Comparison of ENCODE assay signal across 15 cellular contexts in the genomic region with DNA sequence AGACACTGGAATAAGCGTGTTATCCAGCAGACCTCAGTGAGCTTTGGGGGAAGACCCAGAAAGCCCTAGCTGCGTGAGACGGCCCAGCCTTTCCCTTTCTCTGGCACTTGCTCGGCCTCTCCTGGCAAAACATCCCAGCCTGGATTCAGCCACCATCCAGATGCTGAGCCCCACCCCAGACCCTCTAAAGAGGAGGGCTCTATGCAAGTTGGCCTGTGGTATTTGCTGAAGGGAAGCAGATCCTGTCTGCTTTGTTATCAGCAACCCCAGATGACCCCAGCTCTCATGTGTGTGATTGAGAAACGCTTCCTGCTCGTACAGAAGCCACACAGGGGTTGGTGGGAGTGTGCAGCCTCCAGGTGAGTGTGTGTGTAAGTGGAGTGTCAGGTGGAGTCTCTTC.
DNase-seq lines count a peak whose midpoint lies in the region; ATAC-seq and TF ChIP-seq lines count a peak whose summit lies in the region.
"Had no signal": no experiment of that assay in that cellular context is flagged by ENCODE, and none has a peak within 500 bp of the region (broad histone marks: within the 10 kb centered on the region; RNA-seq: fewer than 3 reads in every experiment).

No MANE protein-coding gene starts in this region.

- peaks cover 6% of the 10 kb centered on the region for H3K27me3 Mint-ChIP-seq in chondrocyte (ENCODE audit: low read depth)
- H3K27me3 Mint-ChIP-seq: activated B cell treated with CpG ODN at 0.5 μM for 24 hours had no signal

- no peak for TF ChIP-seq CTCF in chondrocyte (IDR thresholded peaks at IDR 0.05)

- peak; percentile 45 to 66 for ATAC-seq in left cardiac atrium
- peak; percentile 29 for ATAC-seq in stimulated activated effector memory CD8-positive, alpha-beta T cell treated with anti-CD3 and anti-CD28 coated beads, Interleukin-12 subunit alpha, Interleukin-12 subunit beta, amount 100 ng/mL, for 72 hours
- ATAC-seq: activated CD8-positive, alpha-beta memory T cell treated with anti-CD3 and anti-CD28 coated beads, Interleukin-2, amount 10 ng/mL, durations not matched to agents 7 days and 5 days; body of pancreas had no signal

- DNase-seq in SKM-1 treated with dmso at 0.1 percent for 144 hours (lab: John Stamatoyannopoulos, UW; ENCODE audit: unreplicated experiment), result peak; percentile 15
- no peak for DNase-seq in SKM-1 (lab: John Stamatoyannopoulos, UW; ENCODE audit: unreplicated experiment)
- DNase-seq in SK-N-DZ (ENCODE audit: low spot score), result peak; percentile 39
- DNase-seq in left cardiac atrium, result no peak
- DNase-seq in stimulated activated effector memory CD8-positive, alpha-beta T cell treated with anti-CD3 and anti-CD28 coated beads, Interleukin-12 subunit alpha, Interleukin-12 subunit beta, amount 100 ng/mL, for 72 hours (ENCODE audit: low spot score in 2 of 2), result no peak
- no peak for DNase-seq in chondrocyte (ENCODE audit: low spot score)
- DNase-seq in T-helper 9 cell, result no peak
- DNase-seq in COLO668 (lab: John Stamatoyannopoulos, UW; ENCODE audit: unreplicated experiment), result no peak
- DNase-seq: activated B cell treated with CpG ODN at 0.5 μM for 24 hours; activated CD8-positive, alpha-beta memory T cell treated with anti-CD3 and anti-CD28 coated beads, Interleukin-2, amount 10 ng/mL, durations not matched to agents 7 days and 5 days; activated naive CD4-positive, alpha-beta T cell treated with anti-CD3 and anti-CD28 coated beads for 36 hours; body of pancreas; NCI-H2171 treated with DMSO at 0.1 percent for 48 hours; stomach had no signal

- intact Hi-C loops in left cardiac atrium (cut with DNase I), result loop anchor here (10.0 kb wide), 1 partner anchor 268 kb away; a partner anchor contains a TSS

- H3K4me3 Mint-ChIP-seq in stimulated activated effector memory CD8-positive, alpha-beta T cell treated with anti-CD3 and anti-CD28 coated beads, Interleukin-12 subunit alpha, Interleukin-12 subunit beta, amount 100 ng/mL, for 72 hours, result no peak overlapping the region
- no peak overlapping the region for H3K4me3 Mint-ChIP-seq in chondrocyte (ENCODE audit: unreplicated experiment)
- H3K4me3 Mint-ChIP-seq: activated B cell treated with CpG ODN at 0.5 μM for 24 hours; activated CD8-positive, alpha-beta memory T cell treated with anti-CD3 and anti-CD28 coated beads, Interleukin-2, amount 10 ng/mL, durations not matched to agents 7 days and 5 days; activated naive CD4-positive, alpha-beta T cell treated with anti-CD3 and anti-CD28 coated beads for 36 hours; mesothelial cell of epicardium had no signal

- no peaks in the 10 kb centered on the region for H3K4me1 Mint-ChIP-seq in stimulated activated effector memory CD8-positive, alpha-beta T cell treated with anti-CD3 and anti-CD28 coated beads, Interleukin-12 subunit alpha, Interleukin-12 subunit beta, amount 100 ng/mL, for 72 hours
- H3K4me1 Mint-ChIP-seq in chondrocyte (ENCODE audit: low read depth), result no peaks in the 10 kb centered on the region
- H3K4me1 Mint-ChIP-seq: activated B cell treated with CpG ODN at 0.5 μM for 24 hours; activated CD8-positive, alpha-beta memory T cell treated with anti-CD3 and anti-CD28 coated beads, Interleukin-2, amount 10 ng/mL, durations not matched to agents 7 days and 5 days had no signal

- no peaks in the 10 kb centered on the region for H3K9me3 Mint-ChIP-seq in stimulated activated effector memory CD8-positive, alpha-beta T cell treated with anti-CD3 and anti-CD28 coated beads, Interleukin-12 subunit alpha, Interleukin-12 subunit beta, amount 100 ng/mL, for 72 hours
- peaks cover 14% of the 10 kb centered on the region for H3K9me3 Mint-ChIP-seq in chondrocyte (ENCODE audit: low read depth)

- no peaks in the 10 kb centered on the region for H3K36me3 Mint-ChIP-seq in stimulated activated effector memory CD8-positive, alpha-beta T cell treated with anti-CD3 and anti-CD28 coated beads, Interleukin-12 subunit alpha, Interleukin-12 subunit beta, amount 100 ng/mL, for 72 hours
- H3K36me3 Mint-ChIP-seq in chondrocyte (ENCODE audit: low read depth), result no peaks in the 10 kb centered on the region
- H3K36me3 Mint-ChIP-seq: activated CD8-positive, alpha-beta memory T cell treated with anti-CD3 and anti-CD28 coated beads, Interleukin-2, amount 10 ng/mL, durations not matched to agents 7 days and 5 days; mesothelial cell of epicardium had no signal

- H3K27ac Mint-ChIP-seq in stimulated activated effector memory CD8-positive, alpha-beta T cell treated with anti-CD3 and anti-CD28 coated beads, Interleukin-12 subunit alpha, Interleukin-12 subunit beta, amount 100 ng/mL, for 72 hours, result peak overlapping the region; percentile 9
- H3K27ac Mint-ChIP-seq in chondrocyte (ENCODE audit: unreplicated experiment), result no peak overlapping the region
- H3K27ac Mint-ChIP-seq: activated B cell treated with CpG ODN at 0.5 μM for 24 hours; activated CD8-positive, alpha-beta memory T cell treated with anti-CD3 and anti-CD28 coated beads, Interleukin-2, amount 10 ng/mL, durations not matched to agents 7 days and 5 days; activated naive CD4-positive, alpha-beta T cell treated with anti-CD3 and anti-CD28 coated beads for 36 hours; mesothelial cell of epicardium had no signal

Comparison
In these comparisons a context has a peak if more than half of its experiments do, and no peak if none do; other contexts are left out.
1. DNase-seq: peak in SKM-1 treated with dmso at 0.1 percent for 144 hours (single experiment) and SK-N-DZ (single experiment); none in SKM-1 (single experiment), left cardiac atrium (single experiment), stimulated activated effector memory CD8-positive, alpha-beta T cell treated with anti-CD3 and anti-CD28 coated beads, Interleukin-12 subunit alpha, Interleukin-12 subunit beta, amount 100 ng/mL, for 72 hours (0 of 2), chondrocyte (single experiment), T-helper 9 cell (single experiment) and COLO668 (single experiment).